In genomic region chr12:31860401-31860800, GRCh38 we compare ENCODE assay signal across 16 cellular contexts.
A peak's percentile ranks its signal among the peaks of the same experiment; 100 is the strongest.
DNase-seq lines count a peak whose midpoint lies in the region; ATAC-seq and TF ChIP-seq lines count a peak whose summit lies in the region.
"Had no signal": no experiment of that assay in that cellular context is flagged by ENCODE, and none has a peak within 500 bp of the region (broad histone marks: within the 10 kb centered on the region; RNA-seq: fewer than 3 reads in every experiment).

No MANE protein-coding gene starts in this region.

- no peak for ATAC-seq in stimulated activated memory B cell treated with anti-CD40 and anti-IgM and Interleukin-4, amounts not matched to agents 10 μg/mL and 1 μg/mL and 100 μg/mL, for 72 hours

- no peak overlapping the region for H3K9ac ChIP-seq in OCI-LY3 (ENCODE audit: low read length)

- H3K9me3 Mint-ChIP-seq in stimulated activated memory B cell treated with anti-CD40 and anti-IgM and Interleukin-4, amounts not matched to agents 10 μg/mL and 1 μg/mL and 100 μg/mL, for 72 hours = peaks cover 3% of the 10 kb centered on the region

- H3K27me3 Mint-ChIP-seq in stimulated activated memory B cell treated with anti-CD40 and anti-IgM and Interleukin-4, amounts not matched to agents 10 μg/mL and 1 μg/mL and 100 μg/mL, for 72 hours = no peaks in the 10 kb centered on the region

- DNase-seq in fibroblast of gingiva (ENCODE audit: low read depth) = peak; percentile 10
- no peak for DNase-seq in NOMO-1 treated with dmso at 0.1 percent for 144 hours (lab: John Stamatoyannopoulos, UW; ENCODE audit: unreplicated experiment)
- no peak for DNase-seq in NCI-H187 (lab: John Stamatoyannopoulos, UW)
- DNase-seq in NK-92 treated with Interleukin-12 subunit alpha and Interleukin-12 subunit beta, amount 100 ng/mL, for 24 hours (lab: John Stamatoyannopoulos, UW) = no peak
- DNase-seq: C1 segment of cervical spinal cord, DMS79, NCI-H1092 treated with DMSO at 0.1 percent for 48 hours, NCI-H146, NCI-H2081 treated with DMSO at 0.1 percent for 48 hours, NCI-H510A, NCI-H82, PC-9 had no signal

- no peak overlapping the region for H3K4me3 Mint-ChIP-seq in stimulated activated memory B cell treated with anti-CD40 and anti-IgM and Interleukin-4, amounts not matched to agents 10 μg/mL and 1 μg/mL and 100 μg/mL, for 72 hours

- peaks cover 19% of the 10 kb centered on the region for H3K4me1 Mint-ChIP-seq in stimulated activated memory B cell treated with anti-CD40 and anti-IgM and Interleukin-4, amounts not matched to agents 10 μg/mL and 1 μg/mL and 100 μg/mL, for 72 hours

- H3K27ac Mint-ChIP-seq in stimulated activated memory B cell treated with anti-CD40 and anti-IgM and Interleukin-4, amounts not matched to agents 10 μg/mL and 1 μg/mL and 100 μg/mL, for 72 hours = peak overlapping the region; percentile 72

- H3K4me1 ChIP-seq in DOHH2 (ENCODE audit: control insufficient read depth, low read length) = peaks cover 14% of the 10 kb centered on the region
- H3K4me1 ChIP-seq in OCI-LY3 (ENCODE audit: low read length) = peaks cover 16% of the 10 kb centered on the region

- H3K9me3 ChIP-seq in DOHH2 (ENCODE audit: control insufficient read depth, insufficient read depth, low read length) = no peaks in the 10 kb centered on the region; the same call in 1 of the 2 replicates
- H3K9me3 ChIP-seq in OCI-LY3 (ENCODE audit: insufficient read depth, low read length) = peaks cover 30% of the 10 kb centered on the region

- H3K4me2 ChIP-seq in DOHH2 (ENCODE audit: low read length) = no peak overlapping the region; the same call in 1 of the 2 replicates
- H3K4me2 ChIP-seq in OCI-LY3 (ENCODE audit: low read length) = no peak overlapping the region
- H3K4me2 ChIP-seq: PC-9 had no signal

- no peaks in the 10 kb centered on the region; the same call in 1 of the 2 replicates for H3F3A ChIP-seq in DOHH2 (ENCODE audit: control insufficient read depth, insufficient read depth)

- no peaks in the 10 kb centered on the region for H3K79me2 ChIP-seq in DOHH2 (ENCODE audit: control insufficient read depth, low read length)
- H3K79me2 ChIP-seq in OCI-LY3 (ENCODE audit: low read length) = no peaks in the 10 kb centered on the region

- H4K20me1 ChIP-seq in DOHH2 (ENCODE audit: control insufficient read depth, insufficient read depth, low read depth, low read length) (no peaks in the 10 kb centered on the region), OCI-LY3 (ENCODE audit: insufficient read depth, low read length) (no peaks in the 10 kb centered on the region)

- H3K36me3 ChIP-seq in DOHH2 (ENCODE audit: control insufficient read depth, low read length) = 0 out of 2 replicates have a peak, but pooled peaks cover 3% of the 10 kb centered on the region
- H3K36me3 ChIP-seq in OCI-LY3 (replicated peaks; ENCODE audit: low read depth, low read length) = peaks cover 23% of the 10 kb centered on the region

- no peaks in the 10 kb centered on the region for H3K9me2 ChIP-seq in DOHH2 (replicated peaks; ENCODE audit: control insufficient read depth, low read length)

- TF ChIP-seq CTCF in DOHH2 (IDR thresholded peaks at IDR 0.05; ENCODE audit: low read depth, low read length, poor library complexity, severe bottlenecking) (no peak), OCI-LY3 (IDR thresholded peaks at IDR 0.05; ENCODE audit: low read depth, low read length) (no peak)

- no peaks in the 10 kb centered on the region for H3K27me3 ChIP-seq in DOHH2 (ENCODE audit: control insufficient read depth, low read length)
- H3K27me3 ChIP-seq in OCI-LY3 (ENCODE audit: low read depth, low read length) = no peaks in the 10 kb centered on the region

- H3K4me3 ChIP-seq in DOHH2 (ENCODE audit: low read length) = peak overlapping the region; percentile 21; the same call in 1 of the 2 replicates
- no peak overlapping the region for H3K4me3 ChIP-seq in OCI-LY3 (ENCODE audit: low read length)
- H3K4me3 ChIP-seq: PC-9 had no signal

- H3K27ac ChIP-seq in DOHH2 (ENCODE audit: low read depth, low read length) (no peak overlapping the region), OCI-LY3 (ENCODE audit: low read length) (peak overlapping the region; percentile 88)
- H3K27ac ChIP-seq: PC-9, RWPE1 had no signal

- H2AFZ ChIP-seq in OCI-LY3 (ENCODE audit: low read depth, low read length) = no peak overlapping the region
- H2AFZ ChIP-seq: PC-9 had no signal

- peaks cover 6% of the 10 kb centered on the region for H3K36me3 Mint-ChIP-seq in stimulated activated memory B cell treated with anti-CD40 and anti-IgM and Interleukin-4, amounts not matched to agents 10 μg/mL and 1 μg/mL and 100 μg/mL, for 72 hours
